Comparison of ENCODE assay signal across 8 cellular contexts in genomic region chr17:57939797-57940196, GRCh38. TPM values are rescaled to one million over a fixed set of nuclear protein-coding genes. Genes with fewer than 3 reads are reported as not detected.
A peak's percentile ranks its signal among the peaks of the same experiment; 100 is the strongest.
DNase-seq lines count a peak whose midpoint lies in the region; ATAC-seq and TF ChIP-seq lines count a peak whose summit lies in the region.

No MANE protein-coding gene starts in this region.

- no peaks in the 10 kb centered on the region for H3K36me3 ChIP-seq in breast epithelium
- H3K36me3 ChIP-seq in mammary epithelial cell (ENCODE audit: insufficient read depth, low read length) = no peaks in the 10 kb centered on the region

- peaks cover 32% of the 10 kb centered on the region for H3K4me1 Mint-ChIP-seq in progenitor cell of endocrine pancreas (ENCODE audit: low read depth)

- H3K9me3 ChIP-seq in breast epithelium = no peaks in the 10 kb centered on the region
- H3K9me3 ChIP-seq in mammary epithelial cell (replicated peaks; ENCODE audit: insufficient read depth, low read length) = no peaks in the 10 kb centered on the region

- dilution Hi-C loops in mammary epithelial cell (cut with HindIII; ENCODE audit: low sequenced_read_pairs) = no loop called here

- no peaks in the 10 kb centered on the region for H3K9me3 Mint-ChIP-seq in progenitor cell of endocrine pancreas (ENCODE audit: low read depth)

- H3K27me3 ChIP-seq in breast epithelium = no peaks in the 10 kb centered on the region
- H3K27me3 ChIP-seq in mammary epithelial cell (ENCODE audit: insufficient read depth, low read length) = no peaks in the 10 kb centered on the region

- H3K27me3 Mint-ChIP-seq in progenitor cell of endocrine pancreas = no peaks in the 10 kb centered on the region

- no peak overlapping the region for H2AFZ ChIP-seq in mammary epithelial cell (ENCODE audit: low read depth, low read length)

- H4K20me1 ChIP-seq in mammary epithelial cell (ENCODE audit: insufficient read depth, low read length) = no peaks in the 10 kb centered on the region

- DNase-seq in breast epithelium (ENCODE audit: low spot score in 2 of 2) = no peak
- no peak for DNase-seq in mammary epithelial cell
- peak; percentile 81 for DNase-seq in NCI-H187 treated with DMSO at 0.1 percent for 48 hours (lab: John Stamatoyannopoulos, UW)
- DNase-seq in activated naive CD4-positive, alpha-beta T cell treated with anti-CD3 and anti-CD28 coated beads, Interleukin-2, amount 50 U/mL, for 16 hours = peak; percentile 17
- DNase-seq in progenitor cell of endocrine pancreas (ENCODE audit: low spot score, unreplicated experiment) = no peak
- DNase-seq in HK-2 (ENCODE audit: unreplicated experiment) = no peak
- no peak for DNase-seq in midbrain (lab: John Stamatoyannopoulos, UW)

- H3K4me2 ChIP-seq in mammary epithelial cell (ENCODE audit: insufficient read depth, low read depth, low read length) = no peak overlapping the region

- no peaks in the 10 kb centered on the region for H3K36me3 Mint-ChIP-seq in progenitor cell of endocrine pancreas (ENCODE audit: insufficient read depth)

- peak; percentile 57 for ATAC-seq in HG02943 (IDR thresholded peaks at IDR 0.05; ENCODE audit: low read depth, unreplicated experiment)

- TF ChIP-seq CTCF in breast epithelium (IDR thresholded peaks at IDR 0.05) (no peak), mammary epithelial cell (conservative IDR thresholded peaks at IDR 0.05 in 1 of 2, IDR thresholded peaks at IDR 0.05 in 1 of 2; ENCODE audit: extremely low read depth in 1 of 2, insufficient read depth in 1 of 2, low read depth in 1 of 2, low read length in 2 of 2) (no peak), progenitor cell of endocrine pancreas (IDR thresholded peaks at IDR 0.05; ENCODE audit: unreplicated experiment) (no peak)

- TF ChIP-seq POLR2A in breast epithelium (IDR thresholded peaks at IDR 0.05) = no peak

- H3K4me3 Mint-ChIP-seq in progenitor cell of endocrine pancreas (ENCODE audit: low read depth) = no peak overlapping the region

- H3K79me2 ChIP-seq in mammary epithelial cell (ENCODE audit: insufficient read depth, low read length) = peaks cover 2% of the 10 kb centered on the region

- in situ Hi-C loops in mammary epithelial cell (cut with MboI; ENCODE audit: low sequenced_read_pairs in 2 of 2) = no loop called here

- CTCF ChIA-PET in mammary epithelial cell (lab: Charles Lee; ENCODE audit: low non-redundant PET) = no interaction called here

- H3K4me3 ChIP-seq in breast epithelium (no peak overlapping the region), mammary epithelial cell (replicated peaks in 1 of 3; ENCODE audit: insufficient read depth in 1 of 3, low read depth in 2 of 3, low read length in 3 of 3) (no peak overlapping the region)

- WGBS in mammary epithelial cell (ENCODE audit: low coverage, missing lambda C conversion rate) = 84% methylated on average over 7 of the region's 7 CpGs

- H3K27ac Mint-ChIP-seq in progenitor cell of endocrine pancreas = peak overlapping the region; percentile 19

- peaks cover 16 to 23% of the 10 kb centered on the region in 2 donors for H3K4me1 ChIP-seq in breast epithelium
- H3K4me1 ChIP-seq in mammary epithelial cell (ENCODE audit: insufficient read depth, low read length) = peaks cover 20% of the 10 kb centered on the region

- H3K9ac ChIP-seq in mammary epithelial cell (ENCODE audit: insufficient read depth, low read length) = no peak overlapping the region

- H3K27ac ChIP-seq in breast epithelium (peak overlapping the region; percentile 41 to 62), mammary epithelial cell (ENCODE audit: insufficient read depth, low read depth, low read length) (no peak overlapping the region)

- BruUV-seq in mammary epithelial cell (replicated peaks; lab: Mats Ljungman, UMichigan) = no TSS peak

- intact Hi-C loops in breast epithelium (cut with DNase I; ENCODE audit: low total_unique reads) (no loop called here), mammary epithelial cell (cut with micrococcal nuclease) (no loop called here)

RNA-seq across cellular contexts. Expression of gene CUEDC1, which starts 15.4 kb away (rescaled TPM):
- total RNA-seq in breast epithelium (10 to 100 TPM; 13.0 to 18.0 (median 14.5) TPM), mammary epithelial cell (10 to 100 TPM in 1 of 2 donors, 1 to 10 TPM in 1; 1.8 to 14.4 TPM), progenitor cell of endocrine pancreas (29.2 and 30.8 TPM in 2 replicates)
- polyA plus RNA-seq in mammary epithelial cell = 9.2 TPM
- 22.4 TPM for polyA minus RNA-seq in mammary epithelial cell

RNA-seq across cellular contexts. Expression of gene VEZF1, which starts 48.3 kb away (rescaled TPM):
- 10 to 100 TPM; 55.5 to 76.5 (median 66.9) TPM for total RNA-seq in breast epithelium
- total RNA-seq in mammary epithelial cell = 10 to 100 TPM; 20.5 to 34.7 TPM
- polyA plus RNA-seq in mammary epithelial cell = 17.6 TPM
- 20.1 TPM for polyA minus RNA-seq in mammary epithelial cell
- 103 and 110 TPM in 2 replicates for total RNA-seq in progenitor cell of endocrine pancreas

Comparison
In these comparisons a context has a peak if more than half of its experiments do, and no peak if none do; other contexts are left out.
1. DNase-seq: peak in NCI-H187 treated with DMSO at 0.1 percent for 48 hours (single experiment) and activated naive CD4-positive, alpha-beta T cell treated with anti-CD3 and anti-CD28 coated beads, Interleukin-2, amount 50 U/mL, for 16 hours (single experiment); none in breast epithelium (0 of 2), mammary epithelial cell (single experiment), progenitor cell of endocrine pancreas (single experiment), HK-2 (single experiment) and midbrain (single experiment).